In genomic region chr15:51907136-51907862, GRCh38 we compare ENCODE assay signal across 11 cellular contexts.
DNase-seq lines count a peak whose midpoint lies in the region; ATAC-seq and TF ChIP-seq lines count a peak whose summit lies in the region.
"Had no signal": no experiment of that assay in that cellular context is flagged by ENCODE, and none has a peak within 500 bp of the region (broad histone marks: within the 10 kb centered on the region; RNA-seq: fewer than 3 reads in every experiment).

No MANE protein-coding gene starts in this region.

- H3K36me3 Mint-ChIP-seq in activated naive CD4-positive, alpha-beta T cell treated with anti-CD3 and anti-CD28 coated beads for 36 hours (ENCODE audit: low read depth): peaks cover 20% of the 10 kb centered on the region

- no peaks in the 10 kb centered on the region for H3K27me3 Mint-ChIP-seq in activated naive CD4-positive, alpha-beta T cell treated with anti-CD3 and anti-CD28 coated beads for 36 hours (ENCODE audit: low read depth)
- H3K27me3 Mint-ChIP-seq: stimulated activated naive CD8-positive, alpha-beta T cell treated with anti-CD3 and anti-CD28 coated beads, Interleukin-15, Interleukin-2, amounts not matched to agents 100 ng/mL and 50 ng/mL, for 24 hours had no signal

- H3K27ac ChIP-seq in VCaP: peak overlapping the region; percentile 50
- peak overlapping the region; percentile 58 to 79 (median 70) for H3K27ac ChIP-seq in right lobe of liver
- H3K27ac ChIP-seq in vagina: no peak overlapping the region
- H3K27ac ChIP-seq: esophagus squamous epithelium had no signal

- H3K9me3 ChIP-seq in right lobe of liver (no peaks in the 10 kb centered on the region), vagina (no peaks in the 10 kb centered on the region)
- H3K9me3 ChIP-seq: esophagus squamous epithelium had no signal

- H3K4me1 ChIP-seq in right lobe of liver (peaks cover 0 to 23% (median 9%) of the 10 kb centered on the region in 4 donors), vagina (no peaks in the 10 kb centered on the region)

- DNase-seq in Caki2 (ENCODE audit: low read depth) (peak; percentile 82), HuH-7 (ENCODE audit: low spot score) (peak; percentile 40), right lobe of liver (peak; percentile 46 to 79 (median 64)), vagina (ENCODE audit: extremely low spot score in 2 of 2) (no peak), GM10266 (ENCODE audit: extremely low spot score) (no peak)
- no peak for DNase-seq in activated naive CD4-positive, alpha-beta T cell treated with anti-CD3 and anti-CD28 coated beads for 36 hours
- DNase-seq: esophagus squamous epithelium, NCI-H2171 had no signal

- ATAC-seq in right lobe of liver (peak; percentile 93 to 99 (median 96)), HG02571 (IDR thresholded peaks at IDR 0.05; ENCODE audit: unreplicated experiment) (no peak)

- intact Hi-C loops in right lobe of liver (cut with DNase I) (no loop called here), vagina (cut with DNase I) (no loop called here)
- intact Hi-C loops in activated naive CD4-positive, alpha-beta T cell treated with anti-CD3 and anti-CD28 coated beads for 36 hours (cut with micrococcal nuclease): loop anchor here (5.0 kb wide), 3 partner anchors 75 to 255 kb away; no protein-coding TSS in a partner anchor

- TF ChIP-seq POLR2A in right lobe of liver (IDR thresholded peaks at IDR 0.05): no peak
- TF ChIP-seq POLR2A in vagina (IDR thresholded peaks at IDR 0.05): no peak

- in situ Hi-C loops in Caki2 (cut with HindIII; ENCODE audit: low pct_unique_long_range_greater_than_20kb, low sequenced_read_pairs): no loop called here

- no peak overlapping the region for H3K27ac Mint-ChIP-seq in activated naive CD4-positive, alpha-beta T cell treated with anti-CD3 and anti-CD28 coated beads for 36 hours
- H3K27ac Mint-ChIP-seq: stimulated activated naive CD8-positive, alpha-beta T cell treated with anti-CD3 and anti-CD28 coated beads, Interleukin-15, Interleukin-2, amounts not matched to agents 100 ng/mL and 50 ng/mL, for 24 hours had no signal

- TF ChIP-seq CTCF in VCaP (conservative IDR thresholded peaks at IDR 0.05): peak; percentile 54
- TF ChIP-seq CTCF in right lobe of liver (IDR thresholded peaks at IDR 0.05): peak; percentile 28 to 51 (median 44)
- no peak for TF ChIP-seq CTCF in vagina (IDR thresholded peaks at IDR 0.05)
- TF ChIP-seq CTCF in GM10266 (IDR thresholded peaks at IDR 0.05; ENCODE audit: control insufficient read depth, insufficient read depth, low read depth, missing control alignments): no peak

- no peaks in the 10 kb centered on the region for H3K9me3 Mint-ChIP-seq in activated naive CD4-positive, alpha-beta T cell treated with anti-CD3 and anti-CD28 coated beads for 36 hours
- H3K9me3 Mint-ChIP-seq: stimulated activated naive CD8-positive, alpha-beta T cell treated with anti-CD3 and anti-CD28 coated beads, Interleukin-15, Interleukin-2, amounts not matched to agents 100 ng/mL and 50 ng/mL, for 24 hours had no signal

- H3K4me1 Mint-ChIP-seq in activated naive CD4-positive, alpha-beta T cell treated with anti-CD3 and anti-CD28 coated beads for 36 hours (ENCODE audit: low read depth): no peaks in the 10 kb centered on the region

- 35% methylated on average over 7 of the region's 8 CpGs for WGBS in right lobe of liver (ENCODE audit: insufficient coverage, low coverage, low lambda C conversion rate, missing lambda C conversion rate)

- H3K27me3 ChIP-seq in right lobe of liver (no peaks in the 10 kb centered on the region), vagina (no peaks in the 10 kb centered on the region)
- H3K27me3 ChIP-seq: esophagus squamous epithelium had no signal

- H3K4me3 ChIP-seq in right lobe of liver (no peak overlapping the region), vagina (no peak overlapping the region)
- H3K4me3 ChIP-seq: esophagus squamous epithelium had no signal

- no peak overlapping the region for H3K4me3 Mint-ChIP-seq in activated naive CD4-positive, alpha-beta T cell treated with anti-CD3 and anti-CD28 coated beads for 36 hours
- H3K4me3 Mint-ChIP-seq: stimulated activated naive CD8-positive, alpha-beta T cell treated with anti-CD3 and anti-CD28 coated beads, Interleukin-15, Interleukin-2, amounts not matched to agents 100 ng/mL and 50 ng/mL, for 24 hours had no signal

- peaks cover 0 to 47% (median under 1%) of the 10 kb centered on the region in 4 donors for H3K36me3 ChIP-seq in right lobe of liver
- peaks cover 0 to 20% of the 10 kb centered on the region in 2 donors for H3K36me3 ChIP-seq in vagina

- CTCF ChIA-PET in activated naive CD4-positive, alpha-beta T cell treated with anti-CD3 and anti-CD28 coated beads for 36 hours (lab: Charles Lee): interaction anchor here (0.6 kb wide), 1 partner anchor 67 kb away, joined by 3 read pairs; no protein-coding TSS in a partner anchor

Comparison
In these comparisons a context has a peak if more than half of its experiments do, and no peak if none do; other contexts are left out.
1. DNase-seq: peak in Caki2 (single experiment), HuH-7 (single experiment) and right lobe of liver (3 of 3); none in vagina (0 of 2), activated naive CD4-positive, alpha-beta T cell treated with anti-CD3 and anti-CD28 coated beads for 36 hours (single experiment) and GM10266 (single experiment).
2. CTCF ChIP-seq: peak in VCaP (single experiment) and right lobe of liver (4 of 4); none in vagina (0 of 3) and GM10266 (single experiment).